ENCODE assay signal across 2 cellular contexts in genomic region chr17:62816282-62816839, GRCh38.
TF ChIP-seq lines count a peak whose summit lies in the region.

No MANE protein-coding gene starts in this region.

TF ChIP-seq in A549, 52 proteins besides CTCF, POLR2A, EP300 and RAD21 (continued from another document):
- no peak for TF ChIP-seq HMGXB4 (CRISPR knock-in tag; IDR thresholded peaks at IDR 0.05; ENCODE audit: borderline replicate concordance)
- no peak for TF ChIP-seq SREBF2 (IDR thresholded peaks at IDR 0.05)

TF ChIP-seq in IMR-90, 13 proteins besides CTCF, POLR2A, EP300 and RAD21 (continued from another document):
- TF ChIP-seq RCOR1 (IDR thresholded peaks at IDR 0.05; ENCODE audit: insufficient replicate concordance, low read length): no peak
- no peak for TF ChIP-seq FOS (IDR thresholded peaks at IDR 0.05; ENCODE audit: low read depth, low read length)
- TF ChIP-seq CHD1 (IDR thresholded peaks at IDR 0.05; ENCODE audit: low read depth, low read length): no peak
TF ChIP-seq in IMR-90: peak in this region for 0.
